In genomic region chr18:10514621-10515020, GRCh38 we compare ENCODE assay signal across 24 cellular contexts.
"Had no signal": no experiment of that assay in that cellular context is flagged by ENCODE, and none has a peak within 500 bp of the region (broad histone marks: within the 10 kb centered on the region; RNA-seq: fewer than 3 reads in every experiment).

No MANE protein-coding gene starts in this region.

- DNase-seq: activated B cell treated with CpG ODN at 0.5 μM for 24 hours; activated CD4-positive, alpha-beta T cell treated with anti-CD3 and anti-CD28 coated beads, Interleukin-2, amount 50 U/mL, for 1 hour; activated CD8-positive, alpha-beta T cell treated with anti-CD3 and anti-CD28 coated beads for 36 hours; activated gamma-delta T cell treated with Interleukin-2 at 50 U/mL for 16 hours; activated naive CD4-positive, alpha-beta T cell treated with anti-CD3 and anti-CD28 coated beads, Interleukin-2, amount 50 U/mL, for 16 hours; activated T-cell treated with anti-CD3 and anti-CD28 coated beads, Interleukin-2, amount 50 U/mL, for 4 hours; endodermal cell; glutamatergic neuron; left colon; naive thymus-derived CD8-positive, alpha-beta T cell; occipital lobe; stimulated activated CD4-positive, alpha-beta T cell treated with anti-CD3 and anti-CD28 coated beads, Interleukin-15, amount 100 ng/mL, for 24 hours; stimulated activated CD4-positive, alpha-beta T cell treated with anti-CD3 and anti-CD28 coated beads, Interleukin-2, amount 100 ng/mL, for 24 hours; stimulated activated naive B cell treated with anti-CD40 and anti-IgM and Interleukin-4, amounts not matched to agents 10 μg/mL and 1 μg/mL and 100 μg/mL, for 72 hours; stomach; T-cell; transverse colon had no signal

- H3K27ac Mint-ChIP-seq: activated B cell treated with CpG ODN at 0.5 μM for 24 hours; activated CD8-positive, alpha-beta T cell treated with anti-CD3 and anti-CD28 coated beads for 36 hours; activated T-helper 17 cell treated with anti-CD3 and anti-CD28 coated beads, Interleukin-2, amount 50 U/mL, for 72 hours; dendritic cell treated with granulocyte-macrophage colony-stimulating factor and Interleukin-4, amounts not matched to agents 40 ng/mL and 50 ng/mL, for 4 days; endodermal cell; neural progenitor cell; stimulated activated naive B cell treated with anti-CD40 and anti-IgM and Interleukin-4, amounts not matched to agents 10 μg/mL and 1 μg/mL and 100 μg/mL, for 72 hours had no signal

- H3K9me3 ChIP-seq: right atrium auricular region, stomach, transverse colon had no signal

- H3K4me3 ChIP-seq: neural progenitor cell, right atrium auricular region, stomach, transverse colon had no signal

- H3K36me3 Mint-ChIP-seq: naive thymus-derived CD8-positive, alpha-beta T cell; T-cell had no signal

- H3K27me3 ChIP-seq: neural progenitor cell, right atrium auricular region, stomach, transverse colon had no signal

- H3K4me1 ChIP-seq: neural progenitor cell, parathyroid adenoma had no signal

- H3K9me3 Mint-ChIP-seq: activated CD8-positive, alpha-beta T cell treated with anti-CD3 and anti-CD28 coated beads for 36 hours; activated T-helper 17 cell treated with anti-CD3 and anti-CD28 coated beads, Interleukin-2, amount 50 U/mL, for 72 hours; central memory CD8-positive, alpha-beta T cell; T-cell had no signal

- ATAC-seq: activated CD8-positive, alpha-beta T cell treated with anti-CD3 and anti-CD28 coated beads for 36 hours; activated T-cell treated with anti-CD3 and anti-CD28 coated beads, Interleukin-2, amount 50 U/mL, for 4 hours; activated T-helper 17 cell treated with anti-CD3 and anti-CD28 coated beads, Interleukin-2, amount 50 U/mL, for 72 hours; esophagus mucosa; left colon; naive thymus-derived CD8-positive, alpha-beta T cell; stimulated activated naive B cell treated with anti-CD40 and anti-IgM and Interleukin-4, amounts not matched to agents 10 μg/mL and 1 μg/mL and 100 μg/mL, for 72 hours; T-cell had no signal

- H3K4me1 Mint-ChIP-seq: activated B cell treated with CpG ODN at 0.5 μM for 24 hours; activated T-helper 17 cell treated with anti-CD3 and anti-CD28 coated beads, Interleukin-2, amount 50 U/mL, for 72 hours; central memory CD8-positive, alpha-beta T cell had no signal

- H3K27ac ChIP-seq: neural progenitor cell, parathyroid adenoma had no signal

- H3K36me3 ChIP-seq: neural progenitor cell, right atrium auricular region, stomach, transverse colon had no signal

- H3K4me3 Mint-ChIP-seq: activated B cell treated with CpG ODN at 0.5 μM for 24 hours; activated CD8-positive, alpha-beta T cell treated with anti-CD3 and anti-CD28 coated beads for 36 hours; activated T-cell treated with anti-CD3 and anti-CD28 coated beads, Interleukin-2, amount 50 U/mL, for 4 hours; activated T-helper 17 cell treated with anti-CD3 and anti-CD28 coated beads, Interleukin-2, amount 50 U/mL, for 72 hours; central memory CD8-positive, alpha-beta T cell; dendritic cell treated with granulocyte-macrophage colony-stimulating factor and Interleukin-4, amounts not matched to agents 40 ng/mL and 50 ng/mL, for 4 days; endodermal cell; naive thymus-derived CD8-positive, alpha-beta T cell; neural progenitor cell; stimulated activated naive B cell treated with anti-CD40 and anti-IgM and Interleukin-4, amounts not matched to agents 10 μg/mL and 1 μg/mL and 100 μg/mL, for 72 hours; T-cell had no signal
